Comparison of ENCODE assay signal across 8 cellular contexts in genomic region chr21:42781150-42781980, GRCh38.
DNase-seq lines count a peak whose midpoint lies in the region; ATAC-seq, FAIRE-seq and TF ChIP-seq lines count a peak whose summit lies in the region.

No MANE protein-coding gene starts in this region.

- H3K79me2 ChIP-seq in SK-N-SH (ENCODE audit: insufficient read depth) = no peaks in the 10 kb centered on the region

- H3K4me3 ChIP-seq in SK-N-SH (ENCODE audit: low read depth in 2 of 2, low read length in 1 of 2) = peak overlapping the region in 1 of 2 experiments; percentile 30; a peak in 1 of 4 replicates
- peak overlapping the region; percentile 53 for H3K4me3 ChIP-seq in iPS-18c (ENCODE audit: insufficient read depth, low read depth, low read length)
- peak overlapping the region in 4 of 8 donors; percentile 13 to 46 (median 20) for H3K4me3 ChIP-seq in spleen

- POLR2A ChIA-PET in SK-N-SH (lab: Yijun Ruan, JAX) = interaction anchor here (1.3 to 1.7 kb wide), 2 partner anchors 39 to 129 kb away, joined by 3 to 6 read pairs; partner anchors contain the start of gene PDE9A

- no peak overlapping the region for H2AFZ ChIP-seq in SK-N-SH (ENCODE audit: low read depth)

- H3K27me3 ChIP-seq in SK-N-SH (ENCODE audit: insufficient read depth) = no peaks in the 10 kb centered on the region; the same call in 1 of the 2 replicates
- peaks cover 0 to 54% (median 9%) of the 10 kb centered on the region in 7 donors for H3K27me3 ChIP-seq in spleen (replicated peaks in 1 of 7)

- TF ChIP-seq EP300 in SK-N-SH (IDR thresholded peaks at IDR 0.05; ENCODE audit: borderline replicate concordance in 1 of 2, low read depth in 1 of 2, low read length in 1 of 2) = peak in 1 of 2 experiments; percentile 46; a peak in 1 of 4 replicates

- TF ChIP-seq RAD21 in SK-N-SH (IDR thresholded peaks at IDR 0.05; ENCODE audit: low read length) = 0 out of 2 replicates have a peak, but pooled peaks have one; percentile 16

- no peaks in the 10 kb centered on the region for H4K20me1 ChIP-seq in SK-N-SH (ENCODE audit: insufficient read depth)

- H3K4me2 ChIP-seq in SK-N-SH = 0 out of 2 replicates have a peak overlapping the region, but pooled peaks have one; percentile 33

- no peaks in the 10 kb centered on the region for H3K9me2 ChIP-seq in SK-N-SH

- no peak for ATAC-seq in GM19035 (IDR thresholded peaks at IDR 0.05; ENCODE audit: unreplicated experiment)

- H3K9me3 ChIP-seq in SK-N-SH (no peaks in the 10 kb centered on the region), iPS-18c (ENCODE audit: control insufficient read depth, insufficient read depth, low read length) (no peaks in the 10 kb centered on the region), spleen (no peaks in the 10 kb centered on the region)

- no peak for FAIRE-seq in RCC 7860 (lab: Jason Lieb, UNC)

- H3K9ac ChIP-seq in SK-N-SH = no peak overlapping the region

- CTCF ChIA-PET in SK-N-SH (lab: Yijun Ruan, JAX) = interaction anchor here (0.6 to 2.3 kb wide), 9 partner anchors 10 to 617 kb away, joined by 3 to 13 read pairs (median 3); partner anchors contain the start of gene PDE9A

- peaks cover 0 to 26% of the 10 kb centered on the region in 2 experiments; a peak in 1 of 4 replicates for H3K4me1 ChIP-seq in SK-N-SH (ENCODE audit: control insufficient read depth in 1 of 2, insufficient read depth in 2 of 2, low read depth in 1 of 2, low read length in 1 of 2)
- peaks cover 16 to 72% (median 45%) of the 10 kb centered on the region in 6 donors for H3K4me1 ChIP-seq in spleen

- H3K36me3 ChIP-seq in SK-N-SH (replicated peaks in 1 of 2; ENCODE audit: control insufficient read depth in 1 of 2, insufficient read depth in 2 of 2, low read length in 1 of 2) = no peaks in the 10 kb centered on the region
- no peaks in the 10 kb centered on the region for H3K36me3 ChIP-seq in spleen

- peak overlapping the region in 1 of 2 experiments; percentile 87; a peak in 2 of 4 replicates for H3K27ac ChIP-seq in SK-N-SH (ENCODE audit: low read depth in 2 of 2, low read length in 1 of 2)
- H3K27ac ChIP-seq in spleen = peak overlapping the region; percentile 10 to 93 (median 80)

- TF ChIP-seq CTCF in SK-N-SH (IDR thresholded peaks at IDR 0.05) (no peak), spleen (IDR thresholded peaks at IDR 0.05 in 8 of 11, conservative IDR thresholded peaks at IDR 0.05 in 3 of 11) (no peak)

- intact Hi-C loops in spleen (cut with DNase I; ENCODE audit: low total_unique reads) = no loop called here

- TF ChIP-seq POLR2A in spleen (IDR thresholded peaks at IDR 0.05) = no peak

- DNase-seq in SIG-M5 treated with dmso at 0.1 percent for 504 hours (lab: John Stamatoyannopoulos, UW; ENCODE audit: unreplicated experiment) (peak; percentile 26), SIG-M5 (lab: John Stamatoyannopoulos, UW) (no peak), SK-N-SH (peak; percentile 83), spleen (peak; percentile 80), NAMALWA (ENCODE audit: low spot score) (no peak), RCC 7860 (ENCODE audit: low spot score) (no peak)

- H3F3A ChIP-seq in SK-N-SH (replicated peaks; ENCODE audit: insufficient read depth) = no peaks in the 10 kb centered on the region

- 7% methylated on average over 35 of the region's 40 CpGs for WGBS in SK-N-SH (ENCODE audit: low lambda C conversion rate)
- WGBS in spleen, 5 donors = 17 to 31% (median 28%) methylated on average over 31 to 40 of the region's 40 CpGs

TF ChIP-seq in SK-N-SH, 30 proteins besides CTCF, POLR2A, EP300 and RAD21:
- TF ChIP-seq SIN3A (IDR thresholded peaks at IDR 0.05; ENCODE audit: borderline replicate concordance, low read depth, low read length) = no peak
- TF ChIP-seq SMC3 (IDR thresholded peaks at IDR 0.05; ENCODE audit: low read depth, low read length) = no peak
- TF ChIP-seq YY1 (IDR thresholded peaks at IDR 0.05; ENCODE audit: low read depth) = no peak
- no peak for TF ChIP-seq FOSL2 (IDR thresholded peaks at IDR 0.05; ENCODE audit: borderline replicate concordance, low read depth)
- TF ChIP-seq GATA2 (CRISPR knock-in tag; IDR thresholded peaks at IDR 0.05) = peak; percentile 90
- no peak for TF ChIP-seq FOXM1 (IDR thresholded peaks at IDR 0.05; ENCODE audit: low read depth)
- no peak for TF ChIP-seq ELF1 (IDR thresholded peaks at IDR 0.05)
- TF ChIP-seq USF2 (IDR thresholded peaks at IDR 0.05; ENCODE audit: borderline replicate concordance, low read depth, low read length) = no peak
- TF ChIP-seq JUND (IDR thresholded peaks at IDR 0.05) = no peak
- TF ChIP-seq MXI1 (IDR thresholded peaks at IDR 0.05; ENCODE audit: low read depth, low read length) = peak; percentile 12; the same call in 1 of the 2 replicates
- TF ChIP-seq CHD2 (IDR thresholded peaks at IDR 0.05; ENCODE audit: low read length, partially characterized antibody) = peak; percentile 21
TF ChIP-seq in SK-N-SH: peak in this region for 3.

Comparison
In these comparisons a context has a peak if more than half of its experiments do, and no peak if none do; other contexts are left out.
1. DNase-seq: peak in SIG-M5 treated with dmso at 0.1 percent for 504 hours (single experiment), SK-N-SH (single experiment) and spleen (single experiment); none in SIG-M5 (single experiment), NAMALWA (single experiment) and RCC 7860 (single experiment).